Comparison of ENCODE assay signal across 1 cellular context in the genomic region with DNA sequence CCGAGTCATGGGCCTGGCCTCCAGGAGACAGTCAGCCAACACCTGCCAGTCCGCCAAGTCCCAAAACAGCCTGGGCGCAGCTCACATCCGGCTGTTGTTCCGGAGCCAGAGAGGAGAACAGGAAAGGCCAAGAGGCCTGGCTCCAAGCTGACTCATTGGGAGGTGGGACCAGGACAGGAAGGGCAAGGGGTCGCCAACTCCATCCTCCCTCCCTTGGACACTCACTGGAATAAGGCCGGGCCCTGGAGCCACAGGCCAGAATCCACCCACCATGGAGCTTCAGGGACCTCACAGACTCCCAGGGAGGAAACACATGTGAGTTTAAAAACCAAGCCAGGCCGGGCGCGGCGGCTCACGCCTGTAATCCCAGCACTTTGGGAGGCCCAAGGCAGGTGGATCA.
TF ChIP-seq lines count a peak whose summit lies in the region.

No MANE protein-coding gene starts in this region.

TF ChIP-seq in SK-N-SH treated with all-trans-retinoic acid at 6 μM for 48 hours, 23 proteins besides CTCF, POLR2A, EP300 and RAD21 (continued from another document):
- TF ChIP-seq, protein P1, sequence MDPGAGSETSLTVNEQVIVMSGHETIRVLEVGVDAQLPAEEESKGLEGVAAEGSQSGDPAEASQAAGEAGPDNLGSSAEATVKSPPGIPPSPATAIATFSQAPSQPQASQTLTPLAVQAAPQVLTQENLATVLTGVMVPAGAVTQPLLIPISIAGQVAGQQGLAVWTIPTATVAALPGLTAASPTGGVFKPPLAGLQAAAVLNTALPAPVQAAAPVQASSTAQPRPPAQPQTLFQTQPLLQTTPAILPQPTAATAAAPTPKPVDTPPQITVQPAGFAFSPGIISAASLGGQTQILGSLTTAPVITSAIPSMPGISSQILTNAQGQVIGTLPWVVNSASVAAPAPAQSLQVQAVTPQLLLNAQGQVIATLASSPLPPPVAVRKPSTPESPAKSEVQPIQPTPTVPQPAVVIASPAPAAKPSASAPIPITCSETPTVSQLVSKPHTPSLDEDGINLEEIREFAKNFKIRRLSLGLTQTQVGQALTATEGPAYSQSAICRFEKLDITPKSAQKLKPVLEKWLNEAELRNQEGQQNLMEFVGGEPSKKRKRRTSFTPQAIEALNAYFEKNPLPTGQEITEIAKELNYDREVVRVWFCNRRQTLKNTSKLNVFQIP (CRISPR knock-in tag; IDR thresholded peaks at IDR 0.05; ENCODE audit: borderline replicate concordance, low read depth): no peak
- no peak for TF ChIP-seq RARB (CRISPR knock-in tag; IDR thresholded peaks at IDR 0.05)
- no peak for TF ChIP-seq TOX (CRISPR knock-in tag; IDR thresholded peaks at IDR 0.05; ENCODE audit: borderline replicate concordance)
- TF ChIP-seq, protein P2, sequence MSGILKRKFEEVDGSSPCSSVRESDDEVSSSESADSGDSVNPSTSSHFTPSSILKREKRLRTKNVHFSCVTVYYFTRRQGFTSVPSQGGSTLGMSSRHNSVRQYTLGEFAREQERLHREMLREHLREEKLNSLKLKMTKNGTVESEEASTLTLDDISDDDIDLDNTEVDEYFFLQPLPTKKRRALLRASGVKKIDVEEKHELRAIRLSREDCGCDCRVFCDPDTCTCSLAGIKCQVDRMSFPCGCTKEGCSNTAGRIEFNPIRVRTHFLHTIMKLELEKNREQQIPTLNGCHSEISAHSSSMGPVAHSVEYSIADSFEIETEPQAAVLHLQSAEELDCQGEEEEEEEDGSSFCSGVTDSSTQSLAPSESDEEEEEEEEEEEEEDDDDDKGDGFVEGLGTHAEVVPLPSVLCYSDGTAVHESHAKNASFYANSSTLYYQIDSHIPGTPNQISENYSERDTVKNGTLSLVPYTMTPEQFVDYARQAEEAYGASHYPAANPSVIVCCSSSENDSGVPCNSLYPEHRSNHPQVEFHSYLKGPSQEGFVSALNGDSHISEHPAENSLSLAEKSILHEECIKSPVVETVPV (CRISPR knock-in tag; IDR thresholded peaks at IDR 0.05): no peak
- no peak for TF ChIP-seq ZNF8 (CRISPR knock-in tag; IDR thresholded peaks at IDR 0.05)
- TF ChIP-seq ZC3H10 (CRISPR knock-in tag; IDR thresholded peaks at IDR 0.05): no peak
